Comparison of ENCODE assay signal across 8 cellular contexts in genomic region chr19:52190679-52191293, GRCh38. TPM values are rescaled to one million over a fixed set of nuclear protein-coding genes. Genes with fewer than 3 reads are reported as not detected.
DNase-seq lines count a peak whose midpoint lies in the region; FAIRE-seq and TF ChIP-seq lines count a peak whose summit lies in the region.

No MANE protein-coding gene starts in this region.

- H3K27me3 Mint-ChIP-seq in osteocyte (ENCODE audit: unreplicated experiment), result no peaks in the 10 kb centered on the region

- peak overlapping the region; percentile 98 for H3K4me3 Mint-ChIP-seq in osteocyte (ENCODE audit: unreplicated experiment)

- peaks cover 37% of the 10 kb centered on the region for H3K4me1 Mint-ChIP-seq in osteocyte (ENCODE audit: unreplicated experiment)

- peak overlapping the region; percentile 100 for H3K27ac Mint-ChIP-seq in osteocyte (ENCODE audit: unreplicated experiment)

- peak; percentile 29 for FAIRE-seq in GM18507 (lab: Jason Lieb, UNC)

- DNase-seq in AG09309 (ENCODE audit: low read depth) (no peak), GM18507 (ENCODE audit: extremely low spot score, insufficient read length, low read depth) (no peak), foreskin fibroblast (peak; percentile 21 to 55), osteocyte (ENCODE audit: extremely low spot score, unreplicated experiment) (no peak), NCI-H774 (lab: John Stamatoyannopoulos, UW) (no peak), hippocampal formation (lab: John Stamatoyannopoulos, UW) (no peak), SHP77 treated with DMSO at 0.1 percent for 48 hours (lab: John Stamatoyannopoulos, UW) (no peak)

- H3K9me3 Mint-ChIP-seq in osteocyte (ENCODE audit: unreplicated experiment), result no peaks in the 10 kb centered on the region

- H3K36me3 Mint-ChIP-seq in osteocyte (ENCODE audit: unreplicated experiment), result peaks cover 25% of the 10 kb centered on the region

- no peak for TF ChIP-seq CTCF in AG09309 (IDR thresholded peaks at IDR 0.05; ENCODE audit: control insufficient read depth, insufficient read depth, low read depth, low read length, missing control alignments)
- no peak for TF ChIP-seq CTCF in WI38 (IDR thresholded peaks at IDR 0.05; ENCODE audit: low read depth, low read length)
- no peak for TF ChIP-seq CTCF in foreskin fibroblast (IDR thresholded peaks at IDR 0.05; ENCODE audit: low read depth, low read length)
- no peak for TF ChIP-seq CTCF in osteocyte (IDR thresholded peaks at IDR 0.05)

- H3K4me3 ChIP-seq in AG09309 (ENCODE audit: control insufficient read depth, low read depth, low read length), result peak overlapping the region; percentile 83
- H3K4me3 ChIP-seq in WI38 (ENCODE audit: low read depth, low read length), result peak overlapping the region; percentile 89
- H3K4me3 ChIP-seq in foreskin fibroblast (ENCODE audit: low read depth in 1 of 2, low read length in 2 of 2), result peak overlapping the region; percentile 82 to 92

RNA-seq across cellular contexts. Expression of gene PPP2R1A, which starts 0.9 kb away (rescaled TPM):
- 257 and 269 TPM in 2 replicates for total RNA-seq in osteocyte

RNA-seq across cellular contexts. Expression of gene ZNF836, which starts 19.4 kb away (rescaled TPM):
- total RNA-seq in osteocyte, result 19.0 and 19.1 TPM in 2 replicates

RNA-seq across cellular contexts. Expression of gene ZNF616, which starts 51.0 kb away (rescaled TPM):
- 15.0 and 16.5 TPM in 2 replicates for total RNA-seq in osteocyte

Comparison
In these comparisons a context has a peak if more than half of its experiments do, and no peak if none do; other contexts are left out.
1. DNase-seq: peak in foreskin fibroblast (2 of 2); none in AG09309 (single experiment), GM18507 (single experiment), osteocyte (single experiment), NCI-H774 (single experiment), hippocampal formation (0 of 2) and SHP77 treated with DMSO at 0.1 percent for 48 hours (single experiment).
2. Peak in every context shown above with its lines, with median percentiles within 50 percentile points of each other: H3K4me3 ChIP-seq.